In genomic region chr7:7177044-7177517, GRCh38 we compare ENCODE assay signal across 9 cellular contexts. TPM values are rescaled to one million over a fixed set of nuclear protein-coding genes. Genes with fewer than 3 reads are reported as not detected.
DNase-seq lines count a peak whose midpoint lies in the region; ATAC-seq and TF ChIP-seq lines count a peak whose summit lies in the region.
"Had no signal": no experiment of that assay in that cellular context is flagged by ENCODE, and none has a peak within 500 bp of the region (broad histone marks: within the 10 kb centered on the region; RNA-seq: fewer than 3 reads in every experiment).

No MANE protein-coding gene starts in this region.

- no peaks in the 10 kb centered on the region for H3F3A ChIP-seq in GM23338 (replicated peaks; ENCODE audit: low read depth)

- peak; percentile 17 for DNase-seq in GM23338 (ENCODE audit: low spot score)
- peak in 1 of 2 experiments; percentile 87 for DNase-seq in SJSA1 (ENCODE audit: low read depth in 1 of 2, low spot score in 2 of 2)
- DNase-seq in fibroblast of lung (ENCODE audit: low read depth in 2 of 2), result peak; percentile 62 to 92
- peak; percentile 68 for DNase-seq in skeletal muscle cell (ENCODE audit: low read depth)
- no peak for DNase-seq in uterus
- DNase-seq in COR-L47 (lab: John Stamatoyannopoulos, UW), result no peak
- DNase-seq in COLO668 (lab: John Stamatoyannopoulos, UW; ENCODE audit: unreplicated experiment), result no peak
- DNase-seq in foreskin melanocyte, result no peak
- DNase-seq: NCI-H1105 had no signal

- H3K9ac ChIP-seq in fibroblast of lung (ENCODE audit: insufficient read depth, low read length), result no peak overlapping the region

- H3K9me3 ChIP-seq in SJSA1 (replicated peaks) (no peaks in the 10 kb centered on the region; the same call in 1 of the 2 replicates), fibroblast of lung (ENCODE audit: control insufficient read depth, insufficient read depth, low read depth, low read length) (no peaks in the 10 kb centered on the region), uterus (no peaks in the 10 kb centered on the region)

- no peaks in the 10 kb centered on the region for H3K9me2 ChIP-seq in GM23338 (ENCODE audit: insufficient read depth)

- H3K9me3 Mint-ChIP-seq in GM23338, result peaks cover 15% of the 10 kb centered on the region

- TF ChIP-seq POLR2A in uterus (IDR thresholded peaks at IDR 0.05), result no peak

- peak overlapping the region; percentile 17; the same call in 1 of the 2 replicates for H3K27ac ChIP-seq in GM23338 (ENCODE audit: low read depth)
- peak overlapping the region; percentile 94 for H3K27ac ChIP-seq in SJSA1
- H3K27ac ChIP-seq in fibroblast of lung (ENCODE audit: insufficient read depth, low read length), result peak overlapping the region; percentile 3
- H3K27ac ChIP-seq in uterus, result no peak overlapping the region

- H4K20me1 ChIP-seq in GM23338 (replicated peaks; ENCODE audit: insufficient read depth), result no peaks in the 10 kb centered on the region
- H4K20me1 ChIP-seq in fibroblast of lung (ENCODE audit: control insufficient read depth, extremely low read depth, insufficient read depth, low read length), result no peaks in the 10 kb centered on the region

- H3K27me3 ChIP-seq in GM23338 (ENCODE audit: insufficient read depth) (no peaks in the 10 kb centered on the region), SJSA1 (replicated peaks) (no peaks in the 10 kb centered on the region), fibroblast of lung (ENCODE audit: control insufficient read depth, insufficient read depth, low read length) (no peaks in the 10 kb centered on the region), uterus (no peaks in the 10 kb centered on the region)

- H3K36me3 Mint-ChIP-seq in GM23338 (ENCODE audit: low read depth), result peaks cover 13% of the 10 kb centered on the region; the same call in 2 of the 3 replicates

- TF ChIP-seq CTCF in GM23338 (conservative IDR thresholded peaks at IDR 0.05; ENCODE audit: low read depth in 2 of 2) (no peak), fibroblast of lung (conservative IDR thresholded peaks at IDR 0.05 in 1 of 2, IDR thresholded peaks at IDR 0.05 in 1 of 2; ENCODE audit: low read depth in 1 of 2, low read length in 2 of 2) (no peak), uterus (IDR thresholded peaks at IDR 0.05) (no peak)

- H3K4me1 Mint-ChIP-seq in GM23338, result peaks cover 30% of the 10 kb centered on the region

- intact Hi-C loops in uterus (cut with DNase I; ENCODE audit: low total_unique reads), result no loop called here

- no peaks in the 10 kb centered on the region for H3K27me3 Mint-ChIP-seq in GM23338 (ENCODE audit: insufficient read depth, low read depth, poor library complexity)

- H3K27ac Mint-ChIP-seq in GM23338, result peak overlapping the region; percentile 30; the same call in 1 of the 2 replicates

- H3K4me1 ChIP-seq in GM23338 (ENCODE audit: insufficient read depth) (peaks cover 20% of the 10 kb centered on the region), SJSA1 (replicated peaks) (peaks cover 31% of the 10 kb centered on the region), fibroblast of lung (ENCODE audit: control insufficient read depth, extremely low read depth, insufficient read depth, low read length) (peaks cover 7% of the 10 kb centered on the region), uterus (no peaks in the 10 kb centered on the region)

- H3K4me3 ChIP-seq in GM23338 (no peak overlapping the region), SJSA1 (no peak overlapping the region), fibroblast of lung (replicated peaks in 1 of 4; ENCODE audit: control extremely low read depth in 1 of 4, insufficient read depth in 1 of 4, low read depth in 3 of 4, low read length in 4 of 4) (no peak overlapping the region), skeletal muscle cell (ENCODE audit: low read depth, low read length) (no peak overlapping the region), uterus (no peak overlapping the region)

- H3K36me3 ChIP-seq in GM23338 (ENCODE audit: insufficient read depth) (no peaks in the 10 kb centered on the region), SJSA1 (no peaks in the 10 kb centered on the region), fibroblast of lung (ENCODE audit: control insufficient read depth, insufficient read depth, low read length) (no peaks in the 10 kb centered on the region), uterus (no peaks in the 10 kb centered on the region)

- H3K4me2 ChIP-seq in GM23338, result peak overlapping the region; percentile 7; the same call in 1 of the 2 replicates
- H3K4me2 ChIP-seq in fibroblast of lung (ENCODE audit: extremely low read depth, insufficient read depth, low read length), result peak overlapping the region; percentile 49

- H2AFZ ChIP-seq in GM23338, result no peak overlapping the region
- no peak overlapping the region for H2AFZ ChIP-seq in fibroblast of lung (ENCODE audit: low read length)

- no peak for ATAC-seq in GM23338

- no peaks in the 10 kb centered on the region for H3K79me2 ChIP-seq in GM23338 (replicated peaks; ENCODE audit: insufficient read depth)
- H3K79me2 ChIP-seq in fibroblast of lung (ENCODE audit: control insufficient read depth, insufficient read depth, low read length), result no peaks in the 10 kb centered on the region

- no peak overlapping the region for H3K4me3 Mint-ChIP-seq in GM23338

TF ChIP-seq in GM23338, 12 proteins besides CTCF, POLR2A, EP300 and RAD21:
- TF ChIP-seq ZNF331 (CRISPR knock-in tag; IDR thresholded peaks at IDR 0.05; ENCODE audit: low read depth), result no peak
- TF ChIP-seq EZH2 (IDR thresholded peaks at IDR 0.05; ENCODE audit: low read depth, unreplicated experiment), result no peak
- TF ChIP-seq ZNF462 (CRISPR knock-in tag; IDR thresholded peaks at IDR 0.05), result no peak
- TF ChIP-seq CREB1 (CRISPR knock-in tag; IDR thresholded peaks at IDR 0.05; ENCODE audit: low read depth), result no peak
- no peak for TF ChIP-seq STAT1 (IDR thresholded peaks at IDR 0.05; ENCODE audit: unreplicated experiment)

RNA-seq across cellular contexts. Expression of gene C1GALT1, which starts 5.3 kb away (rescaled TPM):
- total RNA-seq in GM23338 (2014; rRNA removed; shearing (Covaris generic)), result 203 and 261 TPM in 2 replicates
- polyA plus RNA-seq in GM23338 (2016; fragmentation: Nextera tagmentation; extraction: Ambion mirVana), result 48.5 and 58.2 TPM in 2 replicates
- total RNA-seq in SJSA1 (2014; rRNA removed; shearing (Covaris generic)), result 44.9 and 66.0 TPM in 2 replicates
- total RNA-seq in fibroblast of lung, result 12.3 and 17.0 TPM in 2 replicates
- polyA plus RNA-seq in fibroblast of lung, result 23.9 and 26.3 TPM in 2 replicates
- 16.2 TPM in 2 replicates for polyA plus RNA-seq in fibroblast of lung (2012)
- polyA minus RNA-seq in fibroblast of lung (ENCODE audit: low replicate concordance), result 0.63 and 1.6 TPM in 2 replicates
- 10 to 100 TPM in 3 of 4 donors, 1 to 10 TPM in 1; 1.3 to 41.6 (median 15.1) TPM for total RNA-seq in uterus

Comparison
In these comparisons a context has a peak if more than half of its experiments do, and no peak if none do; other contexts are left out.
1. DNase-seq: peak in GM23338 (single experiment), fibroblast of lung (2 of 2) and skeletal muscle cell (single experiment); none in uterus (0 of 2), COR-L47 (single experiment), COLO668 (single experiment) and foreskin melanocyte (single experiment).
2. H3K27ac ChIP-seq: peak in GM23338 (single experiment), SJSA1 (single experiment) and fibroblast of lung (single experiment); none in uterus (0 of 2).